15 cellular contexts compared by ENCODE assay signal in the genomic region with DNA sequence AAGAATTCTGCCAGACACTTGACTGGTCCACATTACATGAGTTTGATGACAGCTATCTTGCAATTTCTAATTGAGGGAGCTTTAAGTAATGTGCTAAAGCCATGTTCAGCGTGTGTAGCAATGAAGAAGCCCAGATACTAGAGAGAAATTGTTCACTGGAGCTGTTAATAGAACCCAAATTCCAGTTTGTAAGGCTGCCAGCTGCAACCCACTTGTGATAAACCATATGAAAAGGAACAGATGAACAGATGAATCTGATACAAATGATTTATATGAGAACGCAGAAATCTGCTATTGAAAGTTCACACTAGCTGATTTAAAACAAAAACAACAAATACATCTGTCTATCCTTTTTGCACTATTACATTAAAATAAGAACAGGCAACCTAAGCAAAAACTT. TPM values are rescaled to one million over a fixed set of nuclear protein-coding genes. Genes with fewer than 3 reads are reported as not detected.
DNase-seq lines count a peak whose midpoint lies in the region; ATAC-seq and TF ChIP-seq lines count a peak whose summit lies in the region.
"Had no signal": no experiment of that assay in that cellular context is flagged by ENCODE, and none has a peak within 500 bp of the region (broad histone marks: within the 10 kb centered on the region; RNA-seq: fewer than 3 reads in every experiment).

No MANE protein-coding gene starts in this region.

- H3K27ac ChIP-seq in HCT116 (ENCODE audit: low read depth, low read length) = no peak overlapping the region
- H3K27ac ChIP-seq in SK-N-SH (ENCODE audit: low read depth in 2 of 2, low read length in 1 of 2) = peak overlapping the region in 1 of 2 experiments; percentile 79; a peak in 2 of 4 replicates
- H3K27ac ChIP-seq: BLaER1 treated with 17β-estradiol and CSF1 and Interleukin-3, amounts not matched to agents 10 nM and 100 nM; GM23248; HL-60 had no signal

- H4K20me1 ChIP-seq in HCT116 (ENCODE audit: insufficient read depth) = no peaks in the 10 kb centered on the region
- no peaks in the 10 kb centered on the region for H4K20me1 ChIP-seq in SK-N-SH (ENCODE audit: insufficient read depth)
- H4K20me1 ChIP-seq: BLaER1 treated with 17β-estradiol and CSF1 and Interleukin-3, amounts not matched to agents 10 nM and 100 nM had no signal

- intact Hi-C loops in HCT116 (cut with micrococcal nuclease) = no loop called here

- no peak for TF ChIP-seq CTCF in HCT116 (IDR thresholded peaks at IDR 0.05 in 2 of 3, conservative IDR thresholded peaks at IDR 0.05 in 1 of 3; ENCODE audit: borderline replicate concordance in 1 of 3, insufficient read depth in 1 of 3, low read depth in 2 of 3, low read length in 2 of 3)
- TF ChIP-seq CTCF in SK-N-SH (IDR thresholded peaks at IDR 0.05) = no peak

- H2AFZ ChIP-seq in HCT116 (ENCODE audit: low read depth, low read length, poor library complexity, severe bottlenecking) (peak overlapping the region; percentile 49), SK-N-SH (ENCODE audit: low read depth) (no peak overlapping the region)
- H2AFZ ChIP-seq: GM23248 had no signal

- ATAC-seq in HCT116 = no peak

- no peaks in the 10 kb centered on the region for H3K9me3 ChIP-seq in HCT116 (ENCODE audit: control insufficient read depth in 1 of 2, insufficient read depth in 1 of 2, low read depth in 1 of 2, low read length in 2 of 2)
- H3K9me3 ChIP-seq in SK-N-SH = no peaks in the 10 kb centered on the region
- H3K9me3 ChIP-seq: BLaER1 treated with 17β-estradiol and CSF1 and Interleukin-3, amounts not matched to agents 10 nM and 100 nM had no signal

- H3K36me3 ChIP-seq in HCT116 (ENCODE audit: control insufficient read depth in 1 of 2, insufficient read depth in 2 of 2, low read length in 2 of 2) = no peaks in the 10 kb centered on the region
- H3K36me3 ChIP-seq in SK-N-SH (replicated peaks in 1 of 2; ENCODE audit: control insufficient read depth in 1 of 2, insufficient read depth in 2 of 2, low read length in 1 of 2) = no peaks in the 10 kb centered on the region
- H3K36me3 ChIP-seq: BLaER1 treated with 17β-estradiol and CSF1 and Interleukin-3, amounts not matched to agents 10 nM and 100 nM had no signal

- H3K27me3 ChIP-seq in HCT116 (ENCODE audit: insufficient read depth, low read length) = no peaks in the 10 kb centered on the region
- H3K27me3 ChIP-seq in SK-N-SH (ENCODE audit: insufficient read depth) = no peaks in the 10 kb centered on the region
- H3K27me3 ChIP-seq: BLaER1 treated with 17β-estradiol and CSF1 and Interleukin-3, amounts not matched to agents 10 nM and 100 nM had no signal

- 59% methylated on average over 2 of the region's 2 CpGs for WGBS in SK-N-SH (ENCODE audit: low lambda C conversion rate)

- H3K4me2 ChIP-seq in HCT116 (ENCODE audit: low read length) = no peak overlapping the region
- no peak overlapping the region for H3K4me2 ChIP-seq in SK-N-SH
- H3K4me2 ChIP-seq: BLaER1 treated with 17β-estradiol and CSF1 and Interleukin-3, amounts not matched to agents 10 nM and 100 nM had no signal

- CTCF ChIA-PET in HCT116 (lab: Charles Lee) = interaction anchor here (0.9 to 3.8 kb wide), 6 partner anchors 9 to 525 kb away, joined by 3 to 29 read pairs (median 8); no protein-coding TSS in a partner anchor
- CTCF ChIA-PET in SK-N-SH (lab: Yijun Ruan, JAX) = interaction anchor here (0.7 to 10.9 kb wide), 12 partner anchors 9 to 864 kb away, joined by 3 to 177 read pairs (median 4); no protein-coding TSS in a partner anchor

- peaks cover 9 to 24% of the 10 kb centered on the region in 2 experiments for H3K4me1 ChIP-seq in HCT116 (ENCODE audit: control insufficient read depth in 1 of 2, insufficient read depth in 2 of 2, low read length in 2 of 2)
- H3K4me1 ChIP-seq in SK-N-SH (ENCODE audit: control insufficient read depth in 1 of 2, insufficient read depth in 2 of 2, low read depth in 1 of 2, low read length in 1 of 2) = peaks cover 13 to 25% of the 10 kb centered on the region in 2 experiments; a peak in 3 of 4 replicates
- H3K4me1 ChIP-seq: BLaER1 treated with 17β-estradiol and CSF1 and Interleukin-3, amounts not matched to agents 10 nM and 100 nM had no signal

- BruUV-seq in HCT116 (replicated peaks; lab: Mats Ljungman, UMichigan) = no TSS peak

- no peaks in the 10 kb centered on the region for H3F3A ChIP-seq in SK-N-SH (replicated peaks; ENCODE audit: insufficient read depth)

- TF ChIP-seq POLR2A in HCT116 (IDR thresholded peaks at IDR 0.05; ENCODE audit: borderline replicate concordance, extremely low read depth, insufficient read depth, insufficient read length) = no peak

- H3K9ac ChIP-seq in HCT116 (ENCODE audit: low read length) (no peak overlapping the region), SK-N-SH (no peak overlapping the region)
- H3K9ac ChIP-seq: BLaER1 treated with 17β-estradiol and CSF1 and Interleukin-3, amounts not matched to agents 10 nM and 100 nM; GM23248 had no signal

- RAD21 ChIA-PET in HCT116 (lab: Charles Lee; ENCODE audit: low non-redundant PET in 1 of 2, low total read pairs in 2 of 2, uncharacterized antibody in 2 of 2, unreplicated experiment in 2 of 2) = interaction anchor here in 1 of 2 experiments (0.5 kb wide), 1 partner anchor 859 kb away, joined by 3 read pairs; no protein-coding TSS in a partner anchor

- H3K4me3 ChIP-seq in HCT116 (replicated peaks in 1 of 2; ENCODE audit: low read depth in 1 of 2, low read length in 2 of 2) = no peak overlapping the region
- H3K4me3 ChIP-seq in SK-N-SH (ENCODE audit: low read depth in 2 of 2, low read length in 1 of 2) = no peak overlapping the region
- H3K4me3 ChIP-seq: BLaER1 treated with 17β-estradiol and CSF1 and Interleukin-3, amounts not matched to agents 10 nM and 100 nM; GM23248 had no signal

- peak in 1 of 2 experiments; percentile 94; a peak in 2 of 4 replicates for TF ChIP-seq EP300 in SK-N-SH (IDR thresholded peaks at IDR 0.05; ENCODE audit: borderline replicate concordance in 1 of 2, low read depth in 1 of 2, low read length in 1 of 2)

- H3K9me2 ChIP-seq in HCT116 (ENCODE audit: insufficient read depth) = no peaks in the 10 kb centered on the region
- no peaks in the 10 kb centered on the region for H3K9me2 ChIP-seq in SK-N-SH

- POLR2A ChIA-PET in HCT116 (lab: Charles Lee) = interaction anchor here (0.9 kb wide), 1 partner anchor 12 kb away, joined by 3 read pairs; no protein-coding TSS in a partner anchor
- POLR2A ChIA-PET in SK-N-SH (lab: Yijun Ruan, JAX) = interaction anchor here (1.2 kb wide), 1 partner anchor 173 kb away, joined by 4 read pairs; no protein-coding TSS in a partner anchor

- TF ChIP-seq RAD21 in HCT116 (IDR thresholded peaks at IDR 0.05; ENCODE audit: low read depth) (no peak), SK-N-SH (IDR thresholded peaks at IDR 0.05; ENCODE audit: low read length) (peak; percentile 31; the same call in 1 of the 2 replicates)

- DNase-seq in HCT116 (ENCODE audit: low read depth, low spot score) (no peak), NCI-H446 (lab: John Stamatoyannopoulos, UW) (peak; percentile 17 to 65), SK-N-SH (peak; percentile 29), SW480 (ENCODE audit: low spot score) (no peak), AG08396 (ENCODE audit: low spot score) (no peak)
- DNase-seq in stimulated activated CD4-positive, alpha-beta T cell treated with anti-CD3 and anti-CD28 coated beads, Interleukin-2, amount 100 ng/mL, for 48 hours = no peak
- DNase-seq: AML-193; CD4-positive, CD25-positive, alpha-beta regulatory T cell; DMS53; GF-D8; GM23248; H7 had no signal

- H3K79me2 ChIP-seq in HCT116 (ENCODE audit: insufficient read depth, low read length) = no peaks in the 10 kb centered on the region
- no peaks in the 10 kb centered on the region for H3K79me2 ChIP-seq in SK-N-SH (ENCODE audit: insufficient read depth)

TF ChIP-seq in HCT116, 20 proteins besides CTCF, POLR2A, EP300 and RAD21 (continues in another document):
- TF ChIP-seq TCF7L2 (IDR thresholded peaks at IDR 0.05; ENCODE audit: borderline replicate concordance, extremely low read depth, insufficient read depth, insufficient read length) (no peak), JUND (IDR thresholded peaks at IDR 0.05) (no peak)
- TF ChIP-seq, protein P1, sequence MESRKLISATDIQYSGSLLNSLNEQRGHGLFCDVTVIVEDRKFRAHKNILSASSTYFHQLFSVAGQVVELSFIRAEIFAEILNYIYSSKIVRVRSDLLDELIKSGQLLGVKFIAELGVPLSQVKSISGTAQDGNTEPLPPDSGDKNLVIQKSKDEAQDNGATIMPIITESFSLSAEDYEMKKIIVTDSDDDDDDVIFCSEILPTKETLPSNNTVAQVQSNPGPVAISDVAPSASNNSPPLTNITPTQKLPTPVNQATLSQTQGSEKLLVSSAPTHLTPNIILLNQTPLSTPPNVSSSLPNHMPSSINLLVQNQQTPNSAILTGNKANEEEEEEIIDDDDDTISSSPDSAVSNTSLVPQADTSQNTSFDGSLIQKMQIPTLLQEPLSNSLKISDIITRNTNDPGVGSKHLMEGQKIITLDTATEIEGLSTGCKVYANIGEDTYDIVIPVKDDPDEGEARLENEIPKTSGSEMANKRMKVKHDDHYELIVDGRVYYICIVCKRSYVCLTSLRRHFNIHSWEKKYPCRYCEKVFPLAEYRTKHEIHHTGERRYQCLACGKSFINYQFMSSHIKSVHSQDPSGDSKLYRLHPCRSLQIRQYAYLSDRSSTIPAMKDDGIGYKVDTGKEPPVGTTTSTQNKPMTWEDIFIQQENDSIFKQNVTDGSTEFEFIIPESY (IDR thresholded peaks at IDR 0.05; ENCODE audit: extremely low read depth, insufficient replicate concordance, low read length) = no peak

TF ChIP-seq in SK-N-SH, 30 proteins besides CTCF, POLR2A, EP300 and RAD21:
- peak; percentile 75 for TF ChIP-seq GATA2 (CRISPR knock-in tag; IDR thresholded peaks at IDR 0.05)
- TF ChIP-seq RCOR1 (IDR thresholded peaks at IDR 0.05; ENCODE audit: low read length) = peak; percentile 98
- TF ChIP-seq MXI1 (IDR thresholded peaks at IDR 0.05; ENCODE audit: low read depth, low read length) = 0 out of 2 replicates have a peak, but pooled peaks have one; percentile 60
- TF ChIP-seq TAF1 (IDR thresholded peaks at IDR 0.05; ENCODE audit: borderline replicate concordance, low read depth, low read length) = no peak
- peak; percentile 83 for TF ChIP-seq CHD2 (IDR thresholded peaks at IDR 0.05; ENCODE audit: low read length, partially characterized antibody)

RNA-seq across cellular contexts. Expression of a gene that starts 6.2 kb away (rescaled TPM):
- not detected for total RNA-seq in HCT116 (2021; ENCODE audit: unreplicated experiment)
- 0.23 TPM in 1 of 2 replicates, not detected in the other for polyA plus RNA-seq in HCT116 (2012)
- not detected in 2 replicates for polyA plus RNA-seq in SK-N-SH (2012; rRNA removed)
- polyA plus RNA-seq in SK-N-SH (2012; cell fraction: cytosol; rRNA removed) = 0.10 TPM in 1 of 2 replicates, not detected in the other
- polyA plus RNA-seq in SK-N-SH (2012; cell fraction: nucleus; rRNA removed) = not detected in 2 replicates
- total RNA-seq: A673; CD4-positive, CD25-positive, alpha-beta regulatory T cell; GM23248; H7 had no signal
- polyA plus RNA-seq: CD4-positive, CD25-positive, alpha-beta regulatory T cell; GM23248 had no signal

Comparison
In these comparisons a context has a peak if more than half of its experiments do, and no peak if none do; other contexts are left out.
1. DNase-seq: peak in NCI-H446 (2 of 2) and SK-N-SH (single experiment); none in HCT116 (single experiment), SW480 (single experiment), AG08396 (single experiment) and stimulated activated CD4-positive, alpha-beta T cell treated with anti-CD3 and anti-CD28 coated beads, Interleukin-2, amount 100 ng/mL, for 48 hours (0 of 2).